In the genomic region with DNA sequence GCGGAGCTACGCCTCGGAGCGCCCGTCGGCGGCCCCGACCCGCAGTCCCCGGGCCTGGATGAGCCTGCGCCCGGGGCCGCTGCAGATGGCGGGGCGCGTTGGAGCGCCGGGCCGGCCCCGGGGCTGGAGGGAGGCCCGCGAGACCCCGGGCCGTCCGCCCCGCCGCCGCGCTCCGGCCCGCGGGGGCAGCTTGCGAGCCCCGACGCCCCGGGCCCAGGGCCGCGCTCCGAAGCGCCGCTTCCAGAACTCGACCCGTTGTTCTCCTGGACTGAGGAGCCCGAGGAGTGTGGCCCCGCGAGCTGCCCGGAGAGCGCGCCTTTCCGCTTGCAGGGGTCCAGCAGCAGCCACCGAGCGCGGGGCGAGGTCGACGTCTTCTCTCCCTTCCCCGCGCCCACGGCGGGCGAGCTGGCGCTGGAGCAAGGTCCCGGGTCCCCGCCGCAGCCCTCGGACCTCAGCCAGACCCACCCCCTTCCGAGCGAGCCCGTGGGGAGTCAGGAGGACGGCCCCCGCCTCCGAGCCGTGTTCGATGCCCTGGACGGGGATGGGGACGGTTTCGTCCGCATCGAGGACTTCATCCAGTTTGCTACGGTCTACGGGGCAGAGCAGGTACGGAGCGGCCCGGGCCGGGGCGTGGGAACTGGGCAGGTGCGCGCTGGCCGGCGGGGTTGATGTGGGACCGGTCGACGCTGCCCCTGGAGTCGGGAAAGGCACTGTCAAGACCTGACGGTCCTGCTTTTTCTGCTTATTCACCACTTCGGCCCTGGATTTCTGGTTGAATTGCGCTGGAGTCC, we compare ENCODE assay signal across 1 cellular context.
TF ChIP-seq lines count a peak whose summit lies in the region.

No MANE protein-coding gene starts in this region.

TF ChIP-seq in HepG2, 621 proteins besides CTCF, POLR2A, EP300 and RAD21 (continued from another document and continues in another):
- TF ChIP-seq NR3C1 (CRISPR knock-in tag; IDR thresholded peaks at IDR 0.05) (no peak), ZHX1 (CRISPR knock-in tag; IDR thresholded peaks at IDR 0.05; ENCODE audit: low read depth) (no peak), ZNF274 (CRISPR knock-in tag; IDR thresholded peaks at IDR 0.05) (0 out of 2 replicates have a peak, but pooled peaks have one; percentile 42), ZMYM4 (CRISPR knock-in tag; IDR thresholded peaks at IDR 0.05) (no peak), PAWR (CRISPR knock-in tag; IDR thresholded peaks at IDR 0.05; ENCODE audit: borderline replicate concordance) (no peak), SMARCE1 (IDR thresholded peaks at IDR 0.05; ENCODE audit: borderline replicate concordance) (no peak), PLRG1 (conservative IDR thresholded peaks at IDR 0.05) (no peak), GLI4 (CRISPR knock-in tag; IDR thresholded peaks at IDR 0.05; ENCODE audit: borderline replicate concordance) (no peak), KLF9 (CRISPR knock-in tag; IDR thresholded peaks at IDR 0.05; ENCODE audit: low read depth) (no peak), SPEN (CRISPR knock-in tag; IDR thresholded peaks at IDR 0.05; ENCODE audit: low read depth) (no peak), IKZF4 (CRISPR knock-in tag; IDR thresholded peaks at IDR 0.05; ENCODE audit: borderline replicate concordance, low read depth, not compliant biosample characterization) (peak; percentile 38), TAF1 (CRISPR knock-in tag; IDR thresholded peaks at IDR 0.05) (peak; percentile 42), ZNF350 (CRISPR knock-in tag; IDR thresholded peaks at IDR 0.05; ENCODE audit: borderline replicate concordance, low read depth) (peak; percentile 37; the same call in 1 of the 2 replicates), KDM2A (CRISPR knock-in tag; IDR thresholded peaks at IDR 0.05; ENCODE audit: borderline replicate concordance, low read depth) (peak; percentile 42; the same call in 1 of the 2 replicates), ZNF878 (CRISPR knock-in tag; IDR thresholded peaks at IDR 0.05) (no peak), TCF12 (IDR thresholded peaks at IDR 0.05) (no peak), TCF12 (CRISPR knock-in tag; IDR thresholded peaks at IDR 0.05) (0 out of 2 replicates have a peak, but pooled peaks have one; percentile 52), HNRNPH1 (optimal IDR thresholded peaks at IDR 0.05; ENCODE audit: low read depth, low read length) (no peak), ZNF576 (CRISPR knock-in tag; IDR thresholded peaks at IDR 0.05) (no peak), ZFP91 (CRISPR knock-in tag; IDR thresholded peaks at IDR 0.05; ENCODE audit: borderline replicate concordance) (peak; percentile 42; the same call in 1 of the 2 replicates), ZBTB38 (CRISPR knock-in tag; IDR thresholded peaks at IDR 0.05) (0 out of 2 replicates have a peak, but pooled peaks have one; percentile 15), SALL1 (CRISPR knock-in tag; IDR thresholded peaks at IDR 0.05) (peak; percentile 48), HOXA3 (CRISPR knock-in tag; IDR thresholded peaks at IDR 0.05) (0 out of 2 replicates have a peak, but pooled peaks have one; percentile 17), MEIS1 (CRISPR knock-in tag; IDR thresholded peaks at IDR 0.05; ENCODE audit: borderline replicate concordance) (no peak), ZNF891 (CRISPR knock-in tag; IDR thresholded peaks at IDR 0.05) (0 out of 2 replicates have a peak, but pooled peaks have one; percentile 22), ZNF580 (CRISPR knock-in tag; IDR thresholded peaks at IDR 0.05; ENCODE audit: borderline replicate concordance, low read depth) (0 out of 2 replicates have a peak, but pooled peaks have one; percentile 31), AGO1 (IDR thresholded peaks at IDR 0.05; ENCODE audit: low read depth, low read length, poor library complexity, severe bottlenecking) (no peak), RBFOX2 (IDR thresholded peaks at IDR 0.05; ENCODE audit: low read depth, low read length) (peak; percentile 53; the same call in 1 of the 2 replicates), POGZ (CRISPR knock-in tag; IDR thresholded peaks at IDR 0.05) (no peak), SAP130 (CRISPR knock-in tag; IDR thresholded peaks at IDR 0.05; ENCODE audit: low read depth) (peak; percentile 47), MEF2D (CRISPR knock-in tag; IDR thresholded peaks at IDR 0.05) (0 out of 2 replicates have a peak, but pooled peaks have one; percentile 18), KLF12 (CRISPR knock-in tag; IDR thresholded peaks at IDR 0.05; ENCODE audit: borderline replicate concordance) (no peak), CBX2 (IDR thresholded peaks at IDR 0.05; ENCODE audit: low read depth, low read length) (no peak), CBX2 (CRISPR knock-in tag; IDR thresholded peaks at IDR 0.05; ENCODE audit: low read depth) (no peak), ETV5 (CRISPR knock-in tag; IDR thresholded peaks at IDR 0.05; ENCODE audit: borderline replicate concordance) (no peak), FOSL1 (CRISPR knock-in tag; IDR thresholded peaks at IDR 0.05; ENCODE audit: borderline replicate concordance) (no peak), ZFP1 (CRISPR knock-in tag; IDR thresholded peaks at IDR 0.05) (no peak), MYC (CRISPR knock-in tag; IDR thresholded peaks at IDR 0.05; ENCODE audit: borderline replicate concordance) (peak; percentile 21; the same call in 1 of the 2 replicates), SRSF1 (optimal IDR thresholded peaks at IDR 0.05; ENCODE audit: low read depth, low read length) (no peak), STAT5B (CRISPR knock-in tag; IDR thresholded peaks at IDR 0.05) (no peak), CREM (IDR thresholded peaks at IDR 0.05) (no peak), CREM (CRISPR knock-in tag; IDR thresholded peaks at IDR 0.05) (no peak), ATM (IDR thresholded peaks at IDR 0.05; ENCODE audit: borderline replicate concordance) (no peak), NFIC (IDR thresholded peaks at IDR 0.05; ENCODE audit: low read length) (no peak), LRRFIP1 (CRISPR knock-in tag; conservative IDR thresholded peaks at IDR 0.05) (no peak), ZBTB42 (CRISPR knock-in tag; IDR thresholded peaks at IDR 0.05) (no peak), RARA (CRISPR knock-in tag; IDR thresholded peaks at IDR 0.05) (no peak), NFATC3 (CRISPR knock-in tag; IDR thresholded peaks at IDR 0.05) (no peak), SRY (CRISPR knock-in tag; IDR thresholded peaks at IDR 0.05) (0 out of 2 replicates have a peak, but pooled peaks have one; percentile 24)
- TF ChIP-seq, protein P1, sequence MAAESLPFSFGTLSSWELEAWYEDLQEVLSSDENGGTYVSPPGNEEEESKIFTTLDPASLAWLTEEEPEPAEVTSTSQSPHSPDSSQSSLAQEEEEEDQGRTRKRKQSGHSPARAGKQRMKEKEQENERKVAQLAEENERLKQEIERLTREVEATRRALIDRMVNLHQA (CRISPR knock-in tag; IDR thresholded peaks at IDR 0.05), result no peak
- TF ChIP-seq, protein P2, sequence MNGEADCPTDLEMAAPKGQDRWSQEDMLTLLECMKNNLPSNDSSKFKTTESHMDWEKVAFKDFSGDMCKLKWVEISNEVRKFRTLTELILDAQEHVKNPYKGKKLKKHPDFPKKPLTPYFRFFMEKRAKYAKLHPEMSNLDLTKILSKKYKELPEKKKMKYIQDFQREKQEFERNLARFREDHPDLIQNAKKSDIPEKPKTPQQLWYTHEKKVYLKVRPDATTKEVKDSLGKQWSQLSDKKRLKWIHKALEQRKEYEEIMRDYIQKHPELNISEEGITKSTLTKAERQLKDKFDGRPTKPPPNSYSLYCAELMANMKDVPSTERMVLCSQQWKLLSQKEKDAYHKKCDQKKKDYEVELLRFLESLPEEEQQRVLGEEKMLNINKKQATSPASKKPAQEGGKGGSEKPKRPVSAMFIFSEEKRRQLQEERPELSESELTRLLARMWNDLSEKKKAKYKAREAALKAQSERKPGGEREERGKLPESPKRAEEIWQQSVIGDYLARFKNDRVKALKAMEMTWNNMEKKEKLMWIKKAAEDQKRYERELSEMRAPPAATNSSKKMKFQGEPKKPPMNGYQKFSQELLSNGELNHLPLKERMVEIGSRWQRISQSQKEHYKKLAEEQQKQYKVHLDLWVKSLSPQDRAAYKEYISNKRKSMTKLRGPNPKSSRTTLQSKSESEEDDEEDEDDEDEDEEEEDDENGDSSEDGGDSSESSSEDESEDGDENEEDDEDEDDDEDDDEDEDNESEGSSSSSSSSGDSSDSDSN (CRISPR knock-in tag; IDR thresholded peaks at IDR 0.05), result peak; percentile 91
- TF ChIP-seq, protein P3, sequence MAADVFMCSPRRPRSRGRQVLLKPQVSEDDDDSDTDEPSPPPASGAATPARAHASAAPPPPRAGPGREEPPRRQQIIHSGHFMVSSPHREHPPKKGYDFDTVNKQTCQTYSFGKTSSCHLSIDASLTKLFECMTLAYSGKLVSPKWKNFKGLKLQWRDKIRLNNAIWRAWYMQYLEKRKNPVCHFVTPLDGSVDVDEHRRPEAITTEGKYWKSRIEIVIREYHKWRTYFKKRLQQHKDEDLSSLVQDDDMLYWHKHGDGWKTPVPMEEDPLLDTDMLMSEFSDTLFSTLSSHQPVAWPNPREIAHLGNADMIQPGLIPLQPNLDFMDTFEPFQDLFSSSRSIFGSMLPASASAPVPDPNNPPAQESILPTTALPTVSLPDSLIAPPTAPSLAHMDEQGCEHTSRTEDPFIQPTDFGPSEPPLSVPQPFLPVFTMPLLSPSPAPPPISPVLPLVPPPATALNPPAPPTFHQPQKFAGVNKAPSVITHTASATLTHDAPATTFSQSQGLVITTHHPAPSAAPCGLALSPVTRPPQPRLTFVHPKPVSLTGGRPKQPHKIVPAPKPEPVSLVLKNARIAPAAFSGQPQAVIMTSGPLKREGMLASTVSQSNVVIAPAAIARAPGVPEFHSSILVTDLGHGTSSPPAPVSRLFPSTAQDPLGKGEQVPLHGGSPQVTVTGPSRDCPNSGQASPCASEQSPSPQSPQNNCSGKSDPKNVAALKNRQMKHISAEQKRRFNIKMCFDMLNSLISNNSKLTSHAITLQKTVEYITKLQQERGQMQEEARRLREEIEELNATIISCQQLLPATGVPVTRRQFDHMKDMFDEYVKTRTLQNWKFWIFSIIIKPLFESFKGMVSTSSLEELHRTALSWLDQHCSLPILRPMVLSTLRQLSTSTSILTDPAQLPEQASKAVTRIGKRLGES (CRISPR knock-in tag; IDR thresholded peaks at IDR 0.05; ENCODE audit: borderline replicate concordance), result no peak
- TF ChIP-seq, protein P4, sequence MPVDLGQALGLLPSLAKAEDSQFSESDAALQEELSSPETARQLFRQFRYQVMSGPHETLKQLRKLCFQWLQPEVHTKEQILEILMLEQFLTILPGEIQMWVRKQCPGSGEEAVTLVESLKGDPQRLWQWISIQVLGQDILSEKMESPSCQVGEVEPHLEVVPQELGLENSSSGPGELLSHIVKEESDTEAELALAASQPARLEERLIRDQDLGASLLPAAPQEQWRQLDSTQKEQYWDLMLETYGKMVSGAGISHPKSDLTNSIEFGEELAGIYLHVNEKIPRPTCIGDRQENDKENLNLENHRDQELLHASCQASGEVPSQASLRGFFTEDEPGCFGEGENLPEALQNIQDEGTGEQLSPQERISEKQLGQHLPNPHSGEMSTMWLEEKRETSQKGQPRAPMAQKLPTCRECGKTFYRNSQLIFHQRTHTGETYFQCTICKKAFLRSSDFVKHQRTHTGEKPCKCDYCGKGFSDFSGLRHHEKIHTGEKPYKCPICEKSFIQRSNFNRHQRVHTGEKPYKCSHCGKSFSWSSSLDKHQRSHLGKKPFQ (CRISPR knock-in tag; IDR thresholded peaks at IDR 0.05; ENCODE audit: insufficient replicate concordance), result no peak
